8 cellular contexts compared by ENCODE assay signal in the genomic region with DNA sequence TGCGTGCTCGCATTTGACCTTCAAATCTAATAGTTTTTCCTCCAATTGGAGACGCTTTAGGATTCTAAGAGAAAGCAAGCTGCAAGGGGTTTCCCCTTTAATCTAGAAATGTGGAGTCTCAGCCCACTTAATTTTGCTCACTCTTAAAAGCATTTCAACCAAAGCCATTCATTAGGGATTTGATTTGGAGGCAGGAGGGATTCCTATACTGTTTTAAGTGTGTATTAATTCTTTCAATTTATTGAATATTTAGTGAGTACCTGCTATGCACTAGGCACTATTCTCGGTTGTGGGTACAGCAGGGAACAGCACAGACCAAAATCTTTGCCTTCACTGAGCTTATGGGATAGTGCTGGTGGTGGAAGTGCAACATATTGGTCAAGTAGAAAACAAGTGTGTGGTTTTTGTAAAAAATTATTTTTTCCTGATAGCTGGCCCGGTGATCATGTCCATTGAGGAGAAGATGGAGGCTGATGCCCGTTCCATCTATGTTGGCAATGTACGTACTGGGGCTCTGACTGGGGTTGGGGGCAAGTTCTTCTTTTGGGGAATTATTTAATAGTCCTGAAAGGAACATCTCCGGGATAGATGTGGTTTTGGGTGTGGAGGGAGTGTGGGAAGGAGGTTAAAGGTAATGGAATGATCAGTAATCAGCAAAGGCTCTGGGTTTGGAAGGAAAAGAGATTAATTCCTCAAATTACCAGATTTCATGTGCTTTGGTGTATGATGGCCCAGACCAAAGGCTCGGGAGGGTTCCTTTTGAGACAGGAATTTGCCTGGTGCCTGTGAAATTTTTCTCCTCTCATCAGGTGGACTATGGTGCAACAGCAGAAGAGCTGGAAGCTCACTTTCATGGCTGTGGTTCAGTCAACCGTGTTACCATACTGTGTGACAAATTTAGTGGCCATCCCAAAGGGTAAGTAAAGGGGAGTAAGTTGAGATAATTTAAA. TPM values are rescaled to one million over a fixed set of nuclear protein-coding genes. Genes with fewer than 3 reads are reported as not detected.
DNase-seq lines count a peak whose midpoint lies in the region; ATAC-seq and TF ChIP-seq lines count a peak whose summit lies in the region.

No MANE protein-coding gene starts in this region.

- H3K36me3 ChIP-seq in adrenal gland (replicated peaks in 1 of 2), result peaks cover 0 to 27% of the 10 kb centered on the region in 2 donors
- H3K36me3 ChIP-seq in suprapubic skin, result peaks cover 27% of the 10 kb centered on the region

- 31 to 43% (median 40%) methylated on average over 10 of the region's 10 CpGs for WGBS in adrenal gland, 4 donors
- 47% methylated on average over 10 of the region's 10 CpGs for WGBS in suprapubic skin

- no peak for ATAC-seq in activated CD4-positive, alpha-beta T cell treated with anti-CD3 and anti-CD28 coated beads for 36 hours
- ATAC-seq in GM21723 (IDR thresholded peaks at IDR 0.05; ENCODE audit: unreplicated experiment), result no peak

- no peaks in the 10 kb centered on the region for H3K27me3 Mint-ChIP-seq in activated CD4-positive, alpha-beta T cell treated with anti-CD3 and anti-CD28 coated beads for 36 hours

- H3K36me3 Mint-ChIP-seq in activated CD4-positive, alpha-beta T cell treated with anti-CD3 and anti-CD28 coated beads for 36 hours (ENCODE audit: low read depth), result peaks cover 34% of the 10 kb centered on the region

- H3K27me3 ChIP-seq in adrenal gland (no peaks in the 10 kb centered on the region), suprapubic skin (no peaks in the 10 kb centered on the region)

- peaks cover 16 to 26% of the 10 kb centered on the region in 2 donors for H3K4me1 ChIP-seq in adrenal gland (replicated peaks in 1 of 2)
- H3K4me1 ChIP-seq in suprapubic skin, result peaks cover 25% of the 10 kb centered on the region

- H3K4me3 Mint-ChIP-seq in activated CD4-positive, alpha-beta T cell treated with anti-CD3 and anti-CD28 coated beads for 36 hours, result peak overlapping the region; percentile 93

- POLR2A ChIA-PET in activated CD4-positive, alpha-beta T cell treated with anti-CD3 and anti-CD28 coated beads for 36 hours (lab: Charles Lee), result interaction anchor here (0.6 to 4.7 kb wide), 7 partner anchors 20 to 588 kb away, joined by 3 to 93 read pairs (median 6); a partner anchor contains a TSS

- intact Hi-C loops in activated CD4-positive, alpha-beta T cell treated with anti-CD3 and anti-CD28 coated beads for 36 hours (cut with DNase I, micrococcal nuclease), result loop anchor here (1.0 to 5.0 kb wide), 4 partner anchors 37 to 1119 kb away; a partner anchor contains a TSS
- intact Hi-C loops in adrenal gland (cut with DNase I), result loop anchor here in 1 of 2 donors (10.0 kb wide), 2 partner anchors 58 to 242 kb away; a partner anchor contains a TSS

- DNase-seq in activated CD4-positive, alpha-beta T cell treated with anti-CD3 and anti-CD28 coated beads for 36 hours, result no peak
- DNase-seq in activated CD4-positive, alpha-beta T cell treated with anti-CD3 and anti-CD28 coated beads for 1 hour, result no peak
- DNase-seq in adrenal gland (peak in 1 of 7 donors; percentile 42), kidney tubule cell (ENCODE audit: low spot score) (peak; percentile 34), suprapubic skin (ENCODE audit: low spot score in 2 of 2) (no peak), NCI-H146 (lab: John Stamatoyannopoulos, UW) (no peak), H4 (ENCODE audit: low spot score) (no peak)

- H3K4me1 Mint-ChIP-seq in activated CD4-positive, alpha-beta T cell treated with anti-CD3 and anti-CD28 coated beads for 36 hours, result peaks cover 25% of the 10 kb centered on the region

- TF ChIP-seq CTCF in adrenal gland (IDR thresholded peaks at IDR 0.05), result no peak
- no peak for TF ChIP-seq CTCF in suprapubic skin (IDR thresholded peaks at IDR 0.05)

- H3K9me3 ChIP-seq in adrenal gland (replicated peaks in 1 of 3) (no peaks in the 10 kb centered on the region), suprapubic skin (no peaks in the 10 kb centered on the region)

- peak overlapping the region in 2 of 4 donors; percentile 72 to 86 for H3K4me3 ChIP-seq in adrenal gland
- H3K4me3 ChIP-seq in suprapubic skin, result peak overlapping the region; percentile 97

- H3K9me3 Mint-ChIP-seq in activated CD4-positive, alpha-beta T cell treated with anti-CD3 and anti-CD28 coated beads for 36 hours (ENCODE audit: low read depth), result no peaks in the 10 kb centered on the region

- H3K27ac ChIP-seq in adrenal gland, result peak overlapping the region in 4 of 5 donors; percentile 90 to 99 (median 94)
- peak overlapping the region; percentile 98 for H3K27ac ChIP-seq in suprapubic skin

- TF ChIP-seq EP300 in suprapubic skin (IDR thresholded peaks at IDR 0.05), result no peak

- CTCF ChIA-PET in activated CD4-positive, alpha-beta T cell treated with anti-CD3 and anti-CD28 coated beads for 36 hours (lab: Charles Lee), result interaction anchor here (0.8 to 11.6 kb wide), 15 partner anchors 9 to 254 kb away, joined by 3 to 173 read pairs (median 5); a partner anchor contains a TSS

- no peak for TF ChIP-seq POLR2A in adrenal gland (IDR thresholded peaks at IDR 0.05)
- no peak for TF ChIP-seq POLR2A in suprapubic skin (IDR thresholded peaks at IDR 0.05)

- H3K27ac Mint-ChIP-seq in activated CD4-positive, alpha-beta T cell treated with anti-CD3 and anti-CD28 coated beads for 36 hours, result peak overlapping the region; percentile 94

RNA-seq across cellular contexts. Expression of a gene that starts 1.6 kb away (rescaled TPM):
- total RNA-seq in activated CD4-positive, alpha-beta T cell treated with anti-CD3 and anti-CD28 coated beads for 36 hours, result 100 to 1,000 TPM; 237 to 338 TPM
- total RNA-seq in adrenal gland (100 to 1,000 TPM in 3 of 8 donors, 10 to 100 TPM in 5; 18.3 to 200 (median 74.2) TPM), suprapubic skin (100 to 1,000 TPM in 1 of 4 donors, 10 to 100 TPM in 3; 45.1 to 109 (median 58.8) TPM)
- 100 to 1,000 TPM in 2 of 3 donors, 10 to 100 TPM in 1; 97.8 to 632 (median 331) TPM for polyA plus RNA-seq in adrenal gland
- total RNA-seq in H4 (2014; rRNA removed; shearing (Covaris generic)), result 101 and 109 TPM in 2 replicates

RNA-seq across cellular contexts. Expression of a gene that starts 16.2 kb away (rescaled TPM):
- 1 to 10 TPM in 1 of 2 experiments, under 1 TPM in 1; 0.73 to 1.2 TPM for total RNA-seq in activated CD4-positive, alpha-beta T cell treated with anti-CD3 and anti-CD28 coated beads for 36 hours
- total RNA-seq in adrenal gland (10 to 100 TPM; 28.6 to 51.8 (median 40.4) TPM), suprapubic skin (10 to 100 TPM; 35.4 to 48.4 (median 44.7) TPM)
- polyA plus RNA-seq in adrenal gland, result 10 to 100 TPM; 16.8 to 54.6 (median 44.6) TPM
- 9.7 and 14.5 TPM in 2 replicates for total RNA-seq in H4 (2014; rRNA removed; shearing (Covaris generic))

RNA-seq across cellular contexts. Expression of a gene that starts 20.2 kb away (rescaled TPM):
- total RNA-seq in activated CD4-positive, alpha-beta T cell treated with anti-CD3 and anti-CD28 coated beads for 36 hours, result 10 to 100 TPM; 30.9 to 44.6 TPM
- total RNA-seq in adrenal gland, result 10 to 100 TPM in 4 of 8 donors, 1 to 10 TPM in 4; 2.2 to 16.6 (median 11.1) TPM
- polyA plus RNA-seq in adrenal gland, result 10 to 100 TPM; 16.8 to 82.8 (median 29.1) TPM
- 10 to 100 TPM; 15.3 to 29.9 (median 22.5) TPM for total RNA-seq in suprapubic skin
- total RNA-seq in H4 (2014; rRNA removed; shearing (Covaris generic)), result 2.8 and 4.6 TPM in 2 replicates

RNA-seq across cellular contexts. Expression of a gene that starts 29.8 kb away (rescaled TPM):
- total RNA-seq in activated CD4-positive, alpha-beta T cell treated with anti-CD3 and anti-CD28 coated beads for 36 hours, result 1 to 10 TPM; 4.7 to 5.3 TPM
- total RNA-seq in adrenal gland, result 10 to 100 TPM; 11.8 to 76.1 (median 25.0) TPM
- 100 to 1,000 TPM in 1 of 3 donors, 10 to 100 TPM in 2; 14.5 to 121 (median 53.9) TPM for polyA plus RNA-seq in adrenal gland
- 10 to 100 TPM; 15.4 to 67.6 (median 22.5) TPM for total RNA-seq in suprapubic skin
- 4.6 and 5.3 TPM in 2 replicates for total RNA-seq in H4 (2014; rRNA removed; shearing (Covaris generic))

RNA-seq across cellular contexts. Expression of a gene that starts 36.9 kb away (rescaled TPM):
- 10 to 100 TPM; 13.7 to 17.5 TPM for total RNA-seq in activated CD4-positive, alpha-beta T cell treated with anti-CD3 and anti-CD28 coated beads for 36 hours
- 10 to 100 TPM in 4 of 8 donors, 1 to 10 TPM in 4; 4.7 to 14.8 (median 10.2) TPM for total RNA-seq in adrenal gland
- 10 to 100 TPM in 1 of 3 donors, 1 to 10 TPM in 2; 4.5 to 15.0 (median 4.8) TPM for polyA plus RNA-seq in adrenal gland
- total RNA-seq in suprapubic skin, result 10 to 100 TPM in 1 of 4 donors, 1 to 10 TPM in 3; 7.8 to 13.1 (median 8.5) TPM
- total RNA-seq in H4 (2014; rRNA removed; shearing (Covaris generic)), result 9.8 and 11.4 TPM in 2 replicates
